ENCODE assay signal across 1 cellular context in genomic region chr15:40327338-40327917, GRCh38.
TF ChIP-seq lines count a peak whose summit lies in the region.

No MANE protein-coding gene starts in this region.

TF ChIP-seq in H1, 55 proteins besides CTCF, POLR2A, EP300 and RAD21:
- TF ChIP-seq PHF8 (conservative IDR thresholded peaks at IDR 0.05; ENCODE audit: low read depth, low read length): no peak
- peak; percentile 72 for TF ChIP-seq E2F6 (IDR thresholded peaks at IDR 0.05)
- peak; percentile 51 for TF ChIP-seq CTBP2 (IDR thresholded peaks at IDR 0.05; ENCODE audit: borderline replicate concordance, insufficient read depth, insufficient read length, low read length)
- TF ChIP-seq ASH2L (IDR thresholded peaks at IDR 0.05; ENCODE audit: low read length): peak; percentile 44
